In genomic region chr17:19713462-19713861, GRCh38 we compare ENCODE assay signal across 1 cellular context.
TF ChIP-seq lines count a peak whose summit lies in the region.

No MANE protein-coding gene starts in this region.

TF ChIP-seq in H1, 55 proteins besides CTCF, POLR2A, EP300 and RAD21:
- TF ChIP-seq NRF1 (IDR thresholded peaks at IDR 0.05; ENCODE audit: low read depth, low read length) (no peak), TEAD4 (IDR thresholded peaks at IDR 0.05; ENCODE audit: low read depth, low read length) (no peak), GABPA (IDR thresholded peaks at IDR 0.05; ENCODE audit: borderline replicate concordance, insufficient read depth, low read length) (no peak), ASH2L (IDR thresholded peaks at IDR 0.05; ENCODE audit: low read length) (no peak), RNF2 (IDR thresholded peaks at IDR 0.05; ENCODE audit: borderline replicate concordance, low read depth, low read length, missing control alignments, poor library complexity, severe bottlenecking) (no peak), RBBP5 (IDR thresholded peaks at IDR 0.05; ENCODE audit: borderline replicate concordance, low read depth, low read length) (no peak), ATF3 (IDR thresholded peaks at IDR 0.05; ENCODE audit: insufficient read depth, low read depth, low read length) (no peak), CHD1 (IDR thresholded peaks at IDR 0.05; ENCODE audit: low read depth, low read length) (no peak), TCF12 (IDR thresholded peaks at IDR 0.05; ENCODE audit: low read depth, low read length) (no peak), CHD2 (IDR thresholded peaks at IDR 0.05; ENCODE audit: low read length) (no peak), POU5F1 (IDR thresholded peaks at IDR 0.05; ENCODE audit: low read depth, low read length) (no peak), PHF8 (conservative IDR thresholded peaks at IDR 0.05; ENCODE audit: low read depth, low read length) (no peak), SUZ12 (IDR thresholded peaks at IDR 0.05; ENCODE audit: low read length) (no peak), MAFK (IDR thresholded peaks at IDR 0.05; ENCODE audit: low read depth, low read length) (no peak), SP2 (IDR thresholded peaks at IDR 0.05; ENCODE audit: low read length) (no peak), CBX8 (IDR thresholded peaks at IDR 0.05; ENCODE audit: borderline replicate concordance, low read depth, low read length) (no peak)
TF ChIP-seq in H1: peak in this region for 0.
